ENCODE assay signal across 13 cellular contexts in genomic region chr9:130870491-130871381, GRCh38. TPM values are rescaled to one million over a fixed set of nuclear protein-coding genes. Genes with fewer than 3 reads are reported as not detected.
DNase-seq lines count a peak whose midpoint lies in the region; ATAC-seq, FAIRE-seq and TF ChIP-seq lines count a peak whose summit lies in the region.
"Had no signal": no experiment of that assay in that cellular context is flagged by ENCODE, and none has a peak within 500 bp of the region (broad histone marks: within the 10 kb centered on the region; RNA-seq: fewer than 3 reads in every experiment).

No MANE protein-coding gene starts in this region.

- H3K4me3 ChIP-seq in osteoblast (ENCODE audit: insufficient read depth, low read length) (no peak overlapping the region), GM23248 (no peak overlapping the region)

- H3K27me3 Mint-ChIP-seq in activated CD4-positive, alpha-beta T cell treated with anti-CD3 and anti-CD28 coated beads, Interleukin-2, amount 10 ng/mL, durations not matched to agents 24 days and 14 days: no peaks in the 10 kb centered on the region

- H2AFZ ChIP-seq in osteoblast (ENCODE audit: low read length) (no peak overlapping the region), GM23248 (no peak overlapping the region)

- H3K4me2 ChIP-seq in osteoblast (ENCODE audit: insufficient read depth, low read length): no peak overlapping the region
- H3K4me2 ChIP-seq in GM23248 (ENCODE audit: unreplicated experiment): no peak overlapping the region

- H3K9me3 ChIP-seq in osteoblast (ENCODE audit: low read depth, low read length) (no peaks in the 10 kb centered on the region), GM23248 (ENCODE audit: low read depth) (no peaks in the 10 kb centered on the region)

- H3K36me3 Mint-ChIP-seq in activated CD4-positive, alpha-beta T cell treated with anti-CD3 and anti-CD28 coated beads, Interleukin-2, amount 10 ng/mL, durations not matched to agents 24 days and 14 days (ENCODE audit: low read depth): peaks cover 6% of the 10 kb centered on the region

- intact Hi-C loops in activated CD4-positive, alpha-beta T cell treated with anti-CD3 and anti-CD28 coated beads, Interleukin-2, amount 10 ng/mL, durations not matched to agents 24 days and 14 days (cut with micrococcal nuclease): loop anchor here (2.0 kb wide), 1 partner anchor 62 kb away; no protein-coding TSS in a partner anchor

- DNase-seq in GM13977 (ENCODE audit: low spot score) (peak; percentile 81), astrocyte of the hippocampus (ENCODE audit: low read depth, low spot score) (peak; percentile 74), osteoblast (ENCODE audit: insufficient read length, low spot score, missing footprints) (peak; percentile 39), GM23248 (no peak), H54 (ENCODE audit: insufficient read length, low spot score) (no peak)
- no peak for DNase-seq in activated CD4-positive, alpha-beta T cell treated with anti-CD3 and anti-CD28 coated beads, Interleukin-2, amount 50 U/mL, for 4 hours
- DNase-seq in activated CD4-positive, alpha-beta T cell treated with anti-CD3 and anti-CD28 coated beads, Interleukin-2, amount 10 ng/mL, durations not matched to agents 24 days and 14 days: no peak
- DNase-seq: activated naive CD4-positive, alpha-beta T cell treated with anti-CD3 and anti-CD28 coated beads for 36 hours; CD8-positive, alpha-beta memory T cell; NCI-H1048 had no signal

- H4K20me1 ChIP-seq in osteoblast (ENCODE audit: insufficient read depth, low read length): peaks cover 86% of the 10 kb centered on the region
- H4K20me1 ChIP-seq in GM23248 (ENCODE audit: insufficient read depth): 0 out of 2 replicates have a peak, but pooled peaks cover 5% of the 10 kb centered on the region

- peaks cover 54% of the 10 kb centered on the region for H3F3A ChIP-seq in GM23248 (ENCODE audit: insufficient read depth)

- TF ChIP-seq POLR2A in H54 (IDR thresholded peaks at IDR 0.05; ENCODE audit: low read depth, low read length): no peak

- H3K4me1 Mint-ChIP-seq in activated CD4-positive, alpha-beta T cell treated with anti-CD3 and anti-CD28 coated beads, Interleukin-2, amount 10 ng/mL, durations not matched to agents 24 days and 14 days: no peaks in the 10 kb centered on the region

- H3K4me3 Mint-ChIP-seq in activated CD4-positive, alpha-beta T cell treated with anti-CD3 and anti-CD28 coated beads, Interleukin-2, amount 10 ng/mL, durations not matched to agents 24 days and 14 days: no peak overlapping the region
- H3K4me3 Mint-ChIP-seq: activated naive CD4-positive, alpha-beta T cell treated with anti-CD3 and anti-CD28 coated beads for 36 hours; CD8-positive, alpha-beta memory T cell had no signal

- in situ Hi-C loops in GM13977 (cut with MboI; ENCODE audit: low pct_unique_long_range_greater_than_20kb, low sequenced_read_pairs, unreplicated experiment) (no loop called here), GM23248 (cut with MboI) (no loop called here)

- FAIRE-seq in H54 (lab: Jason Lieb, UNC): no peak

- no peaks in the 10 kb centered on the region for H3K27me3 ChIP-seq in osteoblast (ENCODE audit: insufficient read depth, low read length)
- no peaks in the 10 kb centered on the region for H3K27me3 ChIP-seq in GM23248 (replicated peaks; ENCODE audit: insufficient read depth)

- TF ChIP-seq CTCF in GM13977 (IDR thresholded peaks at IDR 0.05; ENCODE audit: extremely low read depth, insufficient read depth, missing control alignments) (no peak), osteoblast (IDR thresholded peaks at IDR 0.05; ENCODE audit: extremely low read depth, low read depth, low read length) (no peak)

- no peaks in the 10 kb centered on the region for H3K9me3 Mint-ChIP-seq in activated CD4-positive, alpha-beta T cell treated with anti-CD3 and anti-CD28 coated beads, Interleukin-2, amount 10 ng/mL, durations not matched to agents 24 days and 14 days
- H3K9me3 Mint-ChIP-seq: activated naive CD4-positive, alpha-beta T cell treated with anti-CD3 and anti-CD28 coated beads for 36 hours; CD8-positive, alpha-beta memory T cell had no signal

- H3K9me2 ChIP-seq in GM23248 (ENCODE audit: insufficient read depth): no peaks in the 10 kb centered on the region

- no peak overlapping the region for H3K27ac Mint-ChIP-seq in activated CD4-positive, alpha-beta T cell treated with anti-CD3 and anti-CD28 coated beads, Interleukin-2, amount 10 ng/mL, durations not matched to agents 24 days and 14 days
- H3K27ac Mint-ChIP-seq: activated naive CD4-positive, alpha-beta T cell treated with anti-CD3 and anti-CD28 coated beads for 36 hours had no signal

- H3K27ac ChIP-seq in osteoblast (ENCODE audit: low read depth, low read length): peak overlapping the region; percentile 14
- H3K27ac ChIP-seq in GM23248: no peak overlapping the region

- H3K9ac ChIP-seq in GM23248: no peak overlapping the region

- H3K79me2 ChIP-seq in osteoblast (ENCODE audit: insufficient read depth, low read length) (peaks cover 97% of the 10 kb centered on the region), GM23248 (ENCODE audit: insufficient read depth) (peaks cover 100% of the 10 kb centered on the region)

- WGBS in GM23248 (ENCODE audit: low coverage in 1 of 2, low lambda C conversion rate in 2 of 2, missing lambda C conversion rate in 2 of 2), 2 experiments: 81 to 87% methylated on average over 17 of the region's 17 CpGs

- peak; percentile 50 for ATAC-seq in HG02981 (IDR thresholded peaks at IDR 0.05; ENCODE audit: unreplicated experiment)
- ATAC-seq: PC-3 had no signal

- H3K4me1 ChIP-seq in osteoblast (ENCODE audit: insufficient read depth, low read length) (peaks cover 5% of the 10 kb centered on the region), GM23248 (ENCODE audit: insufficient read depth) (peaks cover 18% of the 10 kb centered on the region)

- H3K36me3 ChIP-seq in osteoblast (ENCODE audit: insufficient read depth, low read length): peaks cover 91% of the 10 kb centered on the region
- peaks cover 44% of the 10 kb centered on the region; the same call in 1 of the 2 replicates for H3K36me3 ChIP-seq in GM23248 (ENCODE audit: low read depth)

RNA-seq across cellular contexts. Expression of gene QRFP, which starts 25.9 kb away (rescaled TPM):
- not detected in 2 replicates for total RNA-seq in osteoblast
- not detected in 2 replicates for total RNA-seq in GM23248 (2014; rRNA removed; shearing (Covaris generic))
- 0.18 and 0.53 TPM in 2 replicates for polyA plus RNA-seq in GM23248 (2016; fragmentation: Nextera tagmentation; extraction: Ambion mirVana)
- not detected in 2 replicates for total RNA-seq in activated CD4-positive, alpha-beta T cell treated with anti-CD3 and anti-CD28 coated beads, Interleukin-2, amount 10 ng/mL, durations not matched to agents 24 days and 14 days
- total RNA-seq: activated naive CD4-positive, alpha-beta T cell treated with anti-CD3 and anti-CD28 coated beads for 36 hours; CD8-positive, alpha-beta memory T cell; PC-3; pulmonary artery endothelial cell had no signal
- polyA plus RNA-seq: CD8-positive, alpha-beta memory T cell had no signal

RNA-seq across cellular contexts. Expression of gene ABL1, which starts 35.7 kb away (rescaled TPM):
- total RNA-seq in osteoblast: 92.2 and 94.8 TPM in 2 replicates
- 66.1 and 68.2 TPM in 2 replicates for total RNA-seq in GM23248 (2014; rRNA removed; shearing (Covaris generic))
- polyA plus RNA-seq in GM23248 (2016; fragmentation: Nextera tagmentation; extraction: Ambion mirVana): 22.0 and 22.9 TPM in 2 replicates
- total RNA-seq in activated CD4-positive, alpha-beta T cell treated with anti-CD3 and anti-CD28 coated beads, Interleukin-2, amount 10 ng/mL, durations not matched to agents 24 days and 14 days: 32.6 and 35.7 TPM in 2 replicates

Comparison
In these comparisons a context has a peak if more than half of its experiments do, and no peak if none do; other contexts are left out.
1. DNase-seq: peak in GM13977 (single experiment), astrocyte of the hippocampus (single experiment) and osteoblast (single experiment); none in GM23248 (single experiment), activated CD4-positive, alpha-beta T cell treated with anti-CD3 and anti-CD28 coated beads, Interleukin-2, amount 50 U/mL, for 4 hours (0 of 2), H54 (single experiment) and activated CD4-positive, alpha-beta T cell treated with anti-CD3 and anti-CD28 coated beads, Interleukin-2, amount 10 ng/mL, durations not matched to agents 24 days and 14 days (single experiment).